Comparison of ENCODE assay signal across 9 cellular contexts in the genomic region with DNA sequence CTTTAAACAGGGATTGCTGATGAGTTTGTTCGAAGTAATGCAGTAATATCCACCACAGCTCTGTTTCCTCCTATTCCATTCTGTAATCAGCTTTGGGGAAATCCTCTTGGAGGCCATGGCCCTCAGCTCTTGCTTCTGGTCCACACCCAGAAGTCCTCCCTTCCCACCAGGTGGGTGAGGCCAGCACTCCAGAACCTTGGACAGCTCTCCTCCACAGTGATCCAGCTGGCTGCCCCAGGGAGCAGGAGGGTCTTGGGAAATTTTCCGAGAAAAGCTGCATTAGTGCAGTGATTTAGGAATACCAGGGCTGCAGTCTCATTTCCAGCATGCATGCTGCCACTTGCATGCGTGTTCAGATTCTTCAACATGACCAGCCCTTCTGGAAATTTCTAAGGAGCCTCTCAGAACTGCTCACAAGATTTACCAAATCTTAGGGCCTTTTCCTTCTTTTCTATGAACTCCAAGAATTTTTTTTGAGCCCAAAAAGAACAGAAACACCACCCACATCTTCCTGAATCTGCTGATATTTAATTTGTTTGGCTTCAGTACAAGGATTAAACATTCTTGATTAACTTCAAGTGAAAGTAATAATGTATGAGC. TPM values are rescaled to one million over a fixed set of nuclear protein-coding genes. Genes with fewer than 3 reads are reported as not detected.
DNase-seq lines count a peak whose midpoint lies in the region; TF ChIP-seq lines count a peak whose summit lies in the region.
"Had no signal": no experiment of that assay in that cellular context is flagged by ENCODE, and none has a peak within 500 bp of the region (broad histone marks: within the 10 kb centered on the region; RNA-seq: fewer than 3 reads in every experiment).

No MANE protein-coding gene starts in this region.

- no peaks in the 10 kb centered on the region for H3K27me3 ChIP-seq in MG63
- H3K27me3 ChIP-seq in neural cell (ENCODE audit: insufficient read depth, low read depth, low read length) = no peaks in the 10 kb centered on the region

- H3K4me2 ChIP-seq in neural cell (ENCODE audit: low read length) = no peak overlapping the region

- TF ChIP-seq CTCF in GM12865 (IDR thresholded peaks at IDR 0.05; ENCODE audit: insufficient read depth, low read depth, low read length, missing control alignments) (no peak), neural cell (IDR thresholded peaks at IDR 0.05; ENCODE audit: poor library complexity, severe bottlenecking) (no peak)

- DNase-seq in GM12865 (ENCODE audit: low read depth) = peak; percentile 16
- DNase-seq in MG63 = peak; percentile 5
- DNase-seq in dermis microvascular lymphatic vessel endothelial cell (ENCODE audit: low read depth in 2 of 2) = peak; percentile 35 to 58
- no peak for DNase-seq in T-helper 1 cell
- DNase-seq in T-helper 9 cell = no peak
- DNase-seq in GF-D8 (lab: John Stamatoyannopoulos, UW) = no peak
- DNase-seq in pons (ENCODE audit: low spot score) = no peak
- DNase-seq: NCI-H1436 treated with DMSO at 0.1 percent for 48 hours had no signal

- H3F3A ChIP-seq in neural cell (ENCODE audit: insufficient read depth, low read length, poor library complexity, severe bottlenecking) = no peaks in the 10 kb centered on the region

- H3K4me3 ChIP-seq in GM12865 (ENCODE audit: low read depth, low read length) = no peak overlapping the region
- no peak overlapping the region for H3K4me3 ChIP-seq in MG63
- H3K4me3 ChIP-seq in neural cell (ENCODE audit: low read length) = peak overlapping the region; percentile 97

- H2AFZ ChIP-seq in neural cell (ENCODE audit: low read depth, low read length) = no peak overlapping the region

- no peak overlapping the region for H3K9ac ChIP-seq in neural cell (ENCODE audit: low read length)

- TF ChIP-seq EP300 in neural cell (conservative IDR thresholded peaks at IDR 0.05; ENCODE audit: poor library complexity, severe bottlenecking) = no peak

- H3K9me2 ChIP-seq in neural cell (ENCODE audit: insufficient read depth, low read length) = no peaks in the 10 kb centered on the region

- peaks cover 63% of the 10 kb centered on the region for H3K79me2 ChIP-seq in neural cell (replicated peaks; ENCODE audit: insufficient read depth, low read length)

- H4K20me1 ChIP-seq in neural cell (ENCODE audit: insufficient read depth) = peaks cover 3% of the 10 kb centered on the region

- no peaks in the 10 kb centered on the region for H3K36me3 ChIP-seq in MG63
- no peaks in the 10 kb centered on the region for H3K36me3 ChIP-seq in neural cell (ENCODE audit: insufficient read depth, low read length)

- H3K27ac ChIP-seq in neural cell (ENCODE audit: low read length) = no peak overlapping the region

- H3K9me3 ChIP-seq in MG63 (no peaks in the 10 kb centered on the region), neural cell (ENCODE audit: low read length) (no peaks in the 10 kb centered on the region)

- TF ChIP-seq RAD21 in neural cell (conservative IDR thresholded peaks at IDR 0.05) = no peak

TF ChIP-seq in neural cell, 6 proteins besides CTCF, POLR2A, EP300 and RAD21:
- TF ChIP-seq EZH2 (IDR thresholded peaks at IDR 0.05; ENCODE audit: borderline replicate concordance, insufficient read depth, low read length, poor library complexity, severe bottlenecking) (no peak), MXI1 (conservative IDR thresholded peaks at IDR 0.05; ENCODE audit: poor library complexity, severe bottlenecking) (no peak), POLR2AphosphoS5 (IDR thresholded peaks at IDR 0.05) (no peak), SMC3 (conservative IDR thresholded peaks at IDR 0.05; ENCODE audit: poor library complexity) (no peak)
- TF ChIP-seq, protein P1, sequence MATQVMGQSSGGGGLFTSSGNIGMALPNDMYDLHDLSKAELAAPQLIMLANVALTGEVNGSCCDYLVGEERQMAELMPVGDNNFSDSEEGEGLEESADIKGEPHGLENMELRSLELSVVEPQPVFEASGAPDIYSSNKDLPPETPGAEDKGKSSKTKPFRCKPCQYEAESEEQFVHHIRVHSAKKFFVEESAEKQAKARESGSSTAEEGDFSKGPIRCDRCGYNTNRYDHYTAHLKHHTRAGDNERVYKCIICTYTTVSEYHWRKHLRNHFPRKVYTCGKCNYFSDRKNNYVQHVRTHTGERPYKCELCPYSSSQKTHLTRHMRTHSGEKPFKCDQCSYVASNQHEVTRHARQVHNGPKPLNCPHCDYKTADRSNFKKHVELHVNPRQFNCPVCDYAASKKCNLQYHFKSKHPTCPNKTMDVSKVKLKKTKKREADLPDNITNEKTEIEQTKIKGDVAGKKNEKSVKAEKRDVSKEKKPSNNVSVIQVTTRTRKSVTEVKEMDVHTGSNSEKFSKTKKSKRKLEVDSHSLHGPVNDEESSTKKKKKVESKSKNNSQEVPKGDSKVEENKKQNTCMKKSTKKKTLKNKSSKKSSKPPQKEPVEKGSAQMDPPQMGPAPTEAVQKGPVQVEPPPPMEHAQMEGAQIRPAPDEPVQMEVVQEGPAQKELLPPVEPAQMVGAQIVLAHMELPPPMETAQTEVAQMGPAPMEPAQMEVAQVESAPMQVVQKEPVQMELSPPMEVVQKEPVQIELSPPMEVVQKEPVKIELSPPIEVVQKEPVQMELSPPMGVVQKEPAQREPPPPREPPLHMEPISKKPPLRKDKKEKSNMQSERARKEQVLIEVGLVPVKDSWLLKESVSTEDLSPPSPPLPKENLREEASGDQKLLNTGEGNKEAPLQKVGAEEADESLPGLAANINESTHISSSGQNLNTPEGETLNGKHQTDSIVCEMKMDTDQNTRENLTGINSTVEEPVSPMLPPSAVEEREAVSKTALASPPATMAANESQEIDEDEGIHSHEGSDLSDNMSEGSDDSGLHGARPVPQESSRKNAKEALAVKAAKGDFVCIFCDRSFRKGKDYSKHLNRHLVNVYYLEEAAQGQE (IDR thresholded peaks at IDR 0.05; ENCODE audit: borderline replicate concordance) = peak; percentile 51

RNA-seq across cellular contexts. Expression of a gene that starts 4.2 kb away (rescaled TPM):
- total RNA-seq in MG63 (2014; rRNA removed; shearing (Covaris generic); ENCODE audit: low replicate concordance) = not detected in 2 replicates
- under 0.01 TPM in 2 replicates for total RNA-seq in dermis microvascular lymphatic vessel endothelial cell
- polyA plus RNA-seq in neural cell = 38.2 and 42.7 TPM in 2 replicates
- polyA minus RNA-seq in neural cell = 91.0 and 97.9 TPM in 2 replicates

Comparison
In these comparisons a context has a peak if more than half of its experiments do, and no peak if none do; other contexts are left out.
1. DNase-seq: peak in GM12865 (single experiment), MG63 (single experiment) and dermis microvascular lymphatic vessel endothelial cell (2 of 2); none in T-helper 1 cell (0 of 5), T-helper 9 cell (single experiment), GF-D8 (single experiment) and pons (single experiment).